1 cellular context compared by ENCODE assay signal in the genomic region with DNA sequence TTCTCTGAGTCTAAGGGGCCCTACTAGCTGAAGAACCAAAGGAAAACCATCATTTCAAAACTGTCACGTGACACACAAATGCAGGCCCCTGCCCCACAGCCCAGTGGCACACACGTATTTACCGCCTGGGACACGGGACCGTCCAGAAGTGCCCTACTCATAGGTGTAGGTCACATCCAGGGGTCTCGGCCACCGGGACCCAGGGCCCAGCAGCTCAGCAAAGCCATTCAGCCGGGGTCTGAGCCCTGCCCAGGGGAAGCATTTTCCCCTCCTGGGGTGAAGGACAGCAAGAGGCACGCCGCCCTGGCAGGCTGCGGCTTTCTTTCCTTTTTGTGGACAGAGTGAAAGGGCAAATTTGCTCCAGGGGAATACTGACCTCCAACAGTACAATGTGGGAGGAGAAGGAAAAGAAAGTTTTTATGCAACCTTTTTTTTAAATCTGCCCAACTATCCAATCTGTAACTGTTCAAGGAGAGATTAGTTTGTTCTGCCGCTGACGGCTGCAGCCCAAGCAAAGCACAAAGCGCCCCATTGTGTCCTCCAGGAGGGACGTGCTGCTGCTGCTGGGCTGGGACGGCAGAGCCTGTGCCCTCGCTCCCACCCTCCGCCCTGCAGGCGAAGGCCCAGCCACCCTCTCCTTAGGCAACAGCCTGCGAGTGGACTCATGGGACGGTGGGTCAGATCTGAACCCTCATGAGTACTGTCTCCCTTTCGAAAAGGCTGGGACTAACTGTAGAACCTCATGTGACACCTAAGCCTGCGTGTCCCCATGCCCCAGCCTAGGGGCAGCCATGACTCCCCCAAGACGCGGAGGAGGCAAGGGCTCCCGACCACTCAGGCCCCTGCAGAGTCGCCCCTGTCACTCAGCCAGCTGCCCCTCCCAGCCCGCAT.
TF ChIP-seq lines count a peak whose summit lies in the region.

No MANE protein-coding gene starts in this region.

TF ChIP-seq in A549, 52 proteins besides CTCF, POLR2A, EP300 and RAD21 (continued from another document):
- TF ChIP-seq, protein P1, sequence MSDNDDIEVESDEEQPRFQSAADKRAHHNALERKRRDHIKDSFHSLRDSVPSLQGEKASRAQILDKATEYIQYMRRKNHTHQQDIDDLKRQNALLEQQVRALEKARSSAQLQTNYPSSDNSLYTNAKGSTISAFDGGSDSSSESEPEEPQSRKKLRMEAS (IDR thresholded peaks at IDR 0.05): peak; percentile 21
- TF ChIP-seq ESRRA (IDR thresholded peaks at IDR 0.05; ENCODE audit: borderline replicate concordance, low read length) (no peak), HOXB5 (CRISPR knock-in tag; IDR thresholded peaks at IDR 0.05) (no peak), HOXA7 (CRISPR knock-in tag; IDR thresholded peaks at IDR 0.05) (peak; percentile 84), USF2 (IDR thresholded peaks at IDR 0.05) (no peak; the same call in 1 of the 2 replicates), NFE2L2 (conservative IDR thresholded peaks at IDR 0.05; ENCODE audit: low read length) (no peak), POLR2AphosphoS2 (conservative IDR thresholded peaks at IDR 0.05; ENCODE audit: low read length) (peak; percentile 80), PHF8 (IDR thresholded peaks at IDR 0.05; ENCODE audit: borderline replicate concordance, low read depth) (no peak), CBX8 (IDR thresholded peaks at IDR 0.05) (no peak), MYC (IDR thresholded peaks at IDR 0.05; ENCODE audit: borderline replicate concordance, low read length) (no peak), ELK1 (IDR thresholded peaks at IDR 0.05; ENCODE audit: low read depth, low read length) (no peak), EHMT2 (IDR thresholded peaks at IDR 0.05; ENCODE audit: low read depth) (no peak), KDM5A (IDR thresholded peaks at IDR 0.05) (no peak), SMC3 (IDR thresholded peaks at IDR 0.05) (no peak), KDM1A (IDR thresholded peaks at IDR 0.05; ENCODE audit: low read depth) (no peak), ZFP36 (IDR thresholded peaks at IDR 0.05; ENCODE audit: borderline replicate concordance, partially characterized antibody) (no peak), NR3C1 (IDR thresholded peaks at IDR 0.05) (no peak), MAZ (IDR thresholded peaks at IDR 0.05; ENCODE audit: borderline replicate concordance, low read depth, low read length) (no peak), BCL3 (IDR thresholded peaks at IDR 0.05) (no peak), RFX5 (IDR thresholded peaks at IDR 0.05) (no peak), HMGXB4 (CRISPR knock-in tag; IDR thresholded peaks at IDR 0.05; ENCODE audit: borderline replicate concordance) (no peak), CHD4 (IDR thresholded peaks at IDR 0.05; ENCODE audit: borderline replicate concordance) (no peak), MAFK (IDR thresholded peaks at IDR 0.05; ENCODE audit: partially characterized antibody) (no peak), NPAS2 (CRISPR knock-in tag; IDR thresholded peaks at IDR 0.05; ENCODE audit: borderline replicate concordance) (no peak), TFCP2L1 (CRISPR knock-in tag; IDR thresholded peaks at IDR 0.05) (0 out of 2 replicates have a peak, but pooled peaks have one; percentile 24), JUNB (IDR thresholded peaks at IDR 0.05) (no peak), FOSB (CRISPR knock-in tag; IDR thresholded peaks at IDR 0.05) (peak; percentile 69), HOXB13 (CRISPR knock-in tag; IDR thresholded peaks at IDR 0.05; ENCODE audit: low read depth) (peak; percentile 17; the same call in 1 of the 2 replicates), JUN (IDR thresholded peaks at IDR 0.05) (peak; percentile 28 to 29; a peak in 3 of 5 replicates), EHF (CRISPR knock-in tag; IDR thresholded peaks at IDR 0.05) (0 out of 2 replicates have a peak, but pooled peaks have one; percentile 43), CBX2 (IDR thresholded peaks at IDR 0.05; ENCODE audit: borderline replicate concordance, low read depth) (no peak), ZSCAN20 (CRISPR knock-in tag; IDR thresholded peaks at IDR 0.05) (no peak), HEYL (CRISPR knock-in tag; IDR thresholded peaks at IDR 0.05) (no peak), ZNF302 (CRISPR knock-in tag; IDR thresholded peaks at IDR 0.05) (no peak), PBX3 (IDR thresholded peaks at IDR 0.05) (no peak; the same call in 1 of the 2 replicates), BHLHE40 (IDR thresholded peaks at IDR 0.05; ENCODE audit: low read depth, low read length) (no peak), RCOR1 (IDR thresholded peaks at IDR 0.05; ENCODE audit: low read depth, low read length) (no peak), TP53 (CRISPR knock-in tag; IDR thresholded peaks at IDR 0.05) (peak; percentile 32; the same call in 1 of the 2 replicates), CEBPB (IDR thresholded peaks at IDR 0.05) (no peak)
- TF ChIP-seq, protein P2, sequence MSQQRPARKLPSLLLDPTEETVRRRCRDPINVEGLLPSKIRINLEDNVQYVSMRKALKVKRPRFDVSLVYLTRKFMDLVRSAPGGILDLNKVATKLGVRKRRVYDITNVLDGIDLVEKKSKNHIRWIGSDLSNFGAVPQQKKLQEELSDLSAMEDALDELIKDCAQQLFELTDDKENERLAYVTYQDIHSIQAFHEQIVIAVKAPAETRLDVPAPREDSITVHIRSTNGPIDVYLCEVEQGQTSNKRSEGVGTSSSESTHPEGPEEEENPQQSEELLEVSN (IDR thresholded peaks at IDR 0.05; ENCODE audit: borderline replicate concordance, low read depth): no peak
- TF ChIP-seq, protein P3, sequence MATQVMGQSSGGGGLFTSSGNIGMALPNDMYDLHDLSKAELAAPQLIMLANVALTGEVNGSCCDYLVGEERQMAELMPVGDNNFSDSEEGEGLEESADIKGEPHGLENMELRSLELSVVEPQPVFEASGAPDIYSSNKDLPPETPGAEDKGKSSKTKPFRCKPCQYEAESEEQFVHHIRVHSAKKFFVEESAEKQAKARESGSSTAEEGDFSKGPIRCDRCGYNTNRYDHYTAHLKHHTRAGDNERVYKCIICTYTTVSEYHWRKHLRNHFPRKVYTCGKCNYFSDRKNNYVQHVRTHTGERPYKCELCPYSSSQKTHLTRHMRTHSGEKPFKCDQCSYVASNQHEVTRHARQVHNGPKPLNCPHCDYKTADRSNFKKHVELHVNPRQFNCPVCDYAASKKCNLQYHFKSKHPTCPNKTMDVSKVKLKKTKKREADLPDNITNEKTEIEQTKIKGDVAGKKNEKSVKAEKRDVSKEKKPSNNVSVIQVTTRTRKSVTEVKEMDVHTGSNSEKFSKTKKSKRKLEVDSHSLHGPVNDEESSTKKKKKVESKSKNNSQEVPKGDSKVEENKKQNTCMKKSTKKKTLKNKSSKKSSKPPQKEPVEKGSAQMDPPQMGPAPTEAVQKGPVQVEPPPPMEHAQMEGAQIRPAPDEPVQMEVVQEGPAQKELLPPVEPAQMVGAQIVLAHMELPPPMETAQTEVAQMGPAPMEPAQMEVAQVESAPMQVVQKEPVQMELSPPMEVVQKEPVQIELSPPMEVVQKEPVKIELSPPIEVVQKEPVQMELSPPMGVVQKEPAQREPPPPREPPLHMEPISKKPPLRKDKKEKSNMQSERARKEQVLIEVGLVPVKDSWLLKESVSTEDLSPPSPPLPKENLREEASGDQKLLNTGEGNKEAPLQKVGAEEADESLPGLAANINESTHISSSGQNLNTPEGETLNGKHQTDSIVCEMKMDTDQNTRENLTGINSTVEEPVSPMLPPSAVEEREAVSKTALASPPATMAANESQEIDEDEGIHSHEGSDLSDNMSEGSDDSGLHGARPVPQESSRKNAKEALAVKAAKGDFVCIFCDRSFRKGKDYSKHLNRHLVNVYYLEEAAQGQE (IDR thresholded peaks at IDR 0.05): no peak
- TF ChIP-seq, protein P4, sequence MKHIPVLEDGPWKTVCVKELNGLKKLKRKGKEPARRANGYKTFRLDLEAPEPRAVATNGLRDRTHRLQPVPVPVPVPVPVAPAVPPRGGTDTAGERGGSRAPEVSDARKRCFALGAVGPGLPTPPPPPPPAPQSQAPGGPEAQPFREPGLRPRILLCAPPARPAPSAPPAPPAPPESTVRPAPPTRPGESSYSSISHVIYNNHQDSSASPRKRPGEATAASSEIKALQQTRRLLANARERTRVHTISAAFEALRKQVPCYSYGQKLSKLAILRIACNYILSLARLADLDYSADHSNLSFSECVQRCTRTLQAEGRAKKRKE (CRISPR knock-in tag; IDR thresholded peaks at IDR 0.05; ENCODE audit: low read depth): peak; percentile 21; the same call in 1 of the 2 replicates
- TF ChIP-seq, protein P5, sequence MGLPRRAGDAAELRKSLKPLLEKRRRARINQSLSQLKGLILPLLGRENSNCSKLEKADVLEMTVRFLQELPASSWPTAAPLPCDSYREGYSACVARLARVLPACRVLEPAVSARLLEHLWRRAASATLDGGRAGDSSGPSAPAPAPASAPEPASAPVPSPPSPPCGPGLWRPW (IDR thresholded peaks at IDR 0.05): no peak
